In genomic region chr10:45375716-45376231, GRCh38 we compare ENCODE assay signal across 13 cellular contexts. TPM values are rescaled to one million over a fixed set of nuclear protein-coding genes. Genes with fewer than 3 reads are reported as not detected.
DNase-seq lines count a peak whose midpoint lies in the region; ATAC-seq and TF ChIP-seq lines count a peak whose summit lies in the region.
"Had no signal": no experiment of that assay in that cellular context is flagged by ENCODE, and none has a peak within 500 bp of the region (broad histone marks: within the 10 kb centered on the region; RNA-seq: fewer than 3 reads in every experiment).

No MANE protein-coding gene starts in this region.

- no peak overlapping the region for H3K27ac Mint-ChIP-seq in T-cell
- H3K27ac Mint-ChIP-seq in naive thymus-derived CD4-positive, alpha-beta T cell = peak overlapping the region in 2 of 9 donors; percentile 33 to 44

- CTCF ChIA-PET in HCT116 (lab: Charles Lee) (no interaction called here), T-cell (lab: Charles Lee) (no interaction called here)
- CTCF ChIA-PET in naive thymus-derived CD4-positive, alpha-beta T cell (lab: Charles Lee) = no interaction called here

- H3K9ac ChIP-seq in HCT116 (ENCODE audit: low read length) = no peak overlapping the region

- no peak for ATAC-seq in HCT116
- no peak for ATAC-seq in T-cell (replicated peaks in 1 of 4)
- ATAC-seq in naive thymus-derived CD4-positive, alpha-beta T cell = peak; percentile 24

- no peaks in the 10 kb centered on the region for H3K9me3 Mint-ChIP-seq in T-cell
- H3K9me3 Mint-ChIP-seq in naive thymus-derived CD4-positive, alpha-beta T cell = no peaks in the 10 kb centered on the region

- TF ChIP-seq CTCF in HCT116 (IDR thresholded peaks at IDR 0.05 in 2 of 3, conservative IDR thresholded peaks at IDR 0.05 in 1 of 3; ENCODE audit: borderline replicate concordance in 1 of 3, insufficient read depth in 1 of 3, low read depth in 2 of 3, low read length in 2 of 3) = no peak

- TSS peak; percentile 51 for BruUV-seq in HCT116 (replicated peaks; lab: Mats Ljungman, UMichigan)

- no peak for TF ChIP-seq RAD21 in HCT116 (IDR thresholded peaks at IDR 0.05; ENCODE audit: low read depth)

- TF ChIP-seq POLR2A in HCT116 (IDR thresholded peaks at IDR 0.05; ENCODE audit: borderline replicate concordance, extremely low read depth, insufficient read depth, insufficient read length) = no peak

- no peaks in the 10 kb centered on the region for H3K36me3 ChIP-seq in HCT116 (ENCODE audit: control insufficient read depth in 1 of 2, insufficient read depth in 2 of 2, low read length in 2 of 2)
- no peaks in the 10 kb centered on the region for H3K36me3 ChIP-seq in naive thymus-derived CD4-positive, alpha-beta T cell (ENCODE audit: control insufficient read depth in 2 of 3, insufficient read depth in 3 of 3, low read length in 3 of 3)
- H3K36me3 ChIP-seq in effector memory CD4-positive, alpha-beta T cell (ENCODE audit: control insufficient read depth, insufficient read depth, low read length) = no peaks in the 10 kb centered on the region
- H3K36me3 ChIP-seq: right lobe of liver had no signal

- H3K4me3 ChIP-seq in GM08714 (ENCODE audit: low read length) = peak overlapping the region; percentile 50; the same call in 1 of the 2 replicates
- H3K4me3 ChIP-seq in HCT116 (replicated peaks in 1 of 2; ENCODE audit: low read depth in 1 of 2, low read length in 2 of 2) = no peak overlapping the region
- H3K4me3 ChIP-seq in naive thymus-derived CD4-positive, alpha-beta T cell (ENCODE audit: low read length) = no peak overlapping the region
- no peak overlapping the region for H3K4me3 ChIP-seq in effector memory CD4-positive, alpha-beta T cell (ENCODE audit: insufficient read depth, low read depth, low read length, poor library complexity, severe bottlenecking)
- H3K4me3 ChIP-seq: right lobe of liver had no signal

- no peak overlapping the region for H2AFZ ChIP-seq in HCT116 (ENCODE audit: low read depth, low read length, poor library complexity, severe bottlenecking)

- H3K9me3 ChIP-seq in HCT116 (ENCODE audit: control insufficient read depth in 1 of 2, insufficient read depth in 1 of 2, low read depth in 1 of 2, low read length in 2 of 2) = no peaks in the 10 kb centered on the region
- no peaks in the 10 kb centered on the region for H3K9me3 ChIP-seq in naive thymus-derived CD4-positive, alpha-beta T cell (ENCODE audit: control insufficient read depth in 2 of 3, low read length in 3 of 3)
- no peaks in the 10 kb centered on the region for H3K9me3 ChIP-seq in effector memory CD4-positive, alpha-beta T cell (ENCODE audit: control insufficient read depth, low read length)
- H3K9me3 ChIP-seq: right lobe of liver had no signal

- H3K27ac ChIP-seq in HCT116 (ENCODE audit: low read depth, low read length) = no peak overlapping the region
- H3K27ac ChIP-seq in naive thymus-derived CD4-positive, alpha-beta T cell (ENCODE audit: low read depth, low read length) = no peak overlapping the region
- no peak overlapping the region for H3K27ac ChIP-seq in effector memory CD4-positive, alpha-beta T cell (ENCODE audit: insufficient read depth, low read length, poor library complexity, severe bottlenecking)
- H3K27ac ChIP-seq: right lobe of liver had no signal

- H3K4me3 Mint-ChIP-seq in T-cell = peak overlapping the region in 2 of 3 donors; percentile 72 to 87
- peak overlapping the region; percentile 42 to 92 (median 62) for H3K4me3 Mint-ChIP-seq in naive thymus-derived CD4-positive, alpha-beta T cell

- peaks cover 34% of the 10 kb centered on the region for H3K27me3 ChIP-seq in HCT116 (ENCODE audit: insufficient read depth, low read length)
- H3K27me3 ChIP-seq in naive thymus-derived CD4-positive, alpha-beta T cell (ENCODE audit: control insufficient read depth in 2 of 2, insufficient read depth in 2 of 2, low read length in 2 of 2) = peaks cover 0 to 10% of the 10 kb centered on the region in 2 donors
- H3K27me3 ChIP-seq in effector memory CD4-positive, alpha-beta T cell (replicated peaks; ENCODE audit: control insufficient read depth, insufficient read depth, low read length, poor library complexity, severe bottlenecking) = no peaks in the 10 kb centered on the region

- peaks cover 16 to 35% (median 19%) of the 10 kb centered on the region in 3 donors for H3K4me1 Mint-ChIP-seq in T-cell
- H3K4me1 Mint-ChIP-seq in naive thymus-derived CD4-positive, alpha-beta T cell = peaks cover 8 to 29% (median 21%) of the 10 kb centered on the region in 7 donors

- peaks cover 14 to 37% of the 10 kb centered on the region in 2 experiments; a peak in 3 of 4 replicates for H3K4me1 ChIP-seq in HCT116 (ENCODE audit: control insufficient read depth in 1 of 2, insufficient read depth in 2 of 2, low read length in 2 of 2)
- peaks cover 0 to 6% of the 10 kb centered on the region in 2 donors for H3K4me1 ChIP-seq in naive thymus-derived CD4-positive, alpha-beta T cell (ENCODE audit: control insufficient read depth in 2 of 2, insufficient read depth in 2 of 2, low read length in 2 of 2)
- peaks cover 8% of the 10 kb centered on the region for H3K4me1 ChIP-seq in effector memory CD4-positive, alpha-beta T cell (ENCODE audit: control insufficient read depth, insufficient read depth, low read length, poor library complexity, severe bottlenecking)

- H3K9me2 ChIP-seq in HCT116 (ENCODE audit: insufficient read depth) = no peaks in the 10 kb centered on the region

- POLR2A ChIA-PET in HCT116 (lab: Charles Lee) = no interaction called here
- POLR2A ChIA-PET in T-cell (lab: Charles Lee) = no interaction called here
- POLR2A ChIA-PET in naive thymus-derived CD4-positive, alpha-beta T cell (lab: Charles Lee) = no interaction called here

- H3K4me2 ChIP-seq in HCT116 (ENCODE audit: low read length) = no peak overlapping the region

- H3K36me3 Mint-ChIP-seq in T-cell = no peaks in the 10 kb centered on the region
- peaks cover 0 to 6% (median 0%) of the 10 kb centered on the region in 5 donors for H3K36me3 Mint-ChIP-seq in naive thymus-derived CD4-positive, alpha-beta T cell

- RAD21 ChIA-PET in HCT116 (lab: Charles Lee; ENCODE audit: low non-redundant PET in 1 of 2, low total read pairs in 2 of 2, uncharacterized antibody in 2 of 2, unreplicated experiment in 2 of 2) = no interaction called here

- no peaks in the 10 kb centered on the region for H4K20me1 ChIP-seq in HCT116 (ENCODE audit: insufficient read depth)

- H3K27me3 Mint-ChIP-seq in T-cell = peaks cover 17 to 26% of the 10 kb centered on the region in 2 donors
- peaks cover 25 to 60% (median 28%) of the 10 kb centered on the region in 5 donors for H3K27me3 Mint-ChIP-seq in naive thymus-derived CD4-positive, alpha-beta T cell

- intact Hi-C loops in HCT116 (cut with micrococcal nuclease) = no loop called here
- intact Hi-C loops in naive thymus-derived CD4-positive, alpha-beta T cell (cut with micrococcal nuclease) = loop anchor here (2.0 to 10.0 kb wide), 3 partner anchors 45 to 319 kb away; partner anchors contain the start of gene ZFAND4 (in 1 of the 2)

- no peak for DNase-seq in HCT116 (ENCODE audit: low read depth, low spot score)
- no peak for DNase-seq in T-cell
- no peak for DNase-seq in naive thymus-derived CD4-positive, alpha-beta T cell
- DNase-seq in effector memory CD4-positive, alpha-beta T cell = no peak
- DNase-seq in HCEC 1CT = no peak
- no peak for DNase-seq in foreskin melanocyte
- DNase-seq in activated gamma-delta T cell (lab: John Stamatoyannopoulos, UW) = no peak
- DNase-seq: activated T-cell treated with anti-CD3 and anti-CD28 coated beads, Interleukin-2, amount 50 U/mL, for 1 hour; EL; NCI-H2107; right lobe of liver had no signal

- H3K79me2 ChIP-seq in HCT116 (ENCODE audit: insufficient read depth, low read length) = no peaks in the 10 kb centered on the region

TF ChIP-seq in HCT116, 20 proteins besides CTCF, POLR2A, EP300 and RAD21 (continues in another document):
- TF ChIP-seq ZFX (IDR thresholded peaks at IDR 0.05) = no peak
- no peak for TF ChIP-seq JUND (IDR thresholded peaks at IDR 0.05)
- no peak for TF ChIP-seq CBX3 (IDR thresholded peaks at IDR 0.05; ENCODE audit: low read depth)
- TF ChIP-seq REST (IDR thresholded peaks at IDR 0.05; ENCODE audit: low read depth) = no peak
- TF ChIP-seq CEBPB (IDR thresholded peaks at IDR 0.05; ENCODE audit: low read depth) = no peak
- no peak for TF ChIP-seq EZH2phosphoT487 (IDR thresholded peaks at IDR 0.05; ENCODE audit: borderline replicate concordance)
- TF ChIP-seq EZH2 (IDR thresholded peaks at IDR 0.05) = no peak
- TF ChIP-seq ZNF274 (IDR thresholded peaks at IDR 0.05; ENCODE audit: low read depth, low read length) = no peak
- no peak for TF ChIP-seq FOSL1 (IDR thresholded peaks at IDR 0.05; ENCODE audit: low read depth)
- TF ChIP-seq POLR2AphosphoS5 (IDR thresholded peaks at IDR 0.05; ENCODE audit: low read depth, low read length) = no peak

RNA-seq across cellular contexts. Expression of gene ALOX5, which starts 1.8 kb away (rescaled TPM):
- total RNA-seq in HCT116 (2021; ENCODE audit: unreplicated experiment) (6.1 TPM), T-cell (10 to 100 TPM; 13.8 to 39.8 (median 16.1) TPM)
- polyA plus RNA-seq in HCT116 (2012) = 7.5 and 9.9 TPM in 2 replicates
- total RNA-seq in naive thymus-derived CD4-positive, alpha-beta T cell = 100 to 1,000 TPM in 1 of 5 experiments, 10 to 100 TPM in 2, 1 to 10 TPM in 2; 1.2 to 143 (median 14.8) TPM
- polyA plus RNA-seq in naive thymus-derived CD4-positive, alpha-beta T cell = 1 to 10 TPM; 1.0 to 4.1 TPM
- total RNA-seq: fibroblast of villous mesenchyme had no signal
